14 cellular contexts compared by ENCODE assay signal in genomic region chr1:178300350-178300699, GRCh38.
DNase-seq lines count a peak whose midpoint lies in the region; ATAC-seq and TF ChIP-seq lines count a peak whose summit lies in the region.
"Had no signal": no experiment of that assay in that cellular context is flagged by ENCODE, and none has a peak within 500 bp of the region (broad histone marks: within the 10 kb centered on the region; RNA-seq: fewer than 3 reads in every experiment).

No MANE protein-coding gene starts in this region.

- BruUV-seq in A673 (replicated peaks; lab: Mats Ljungman, UMichigan), result no TSS peak

- H3K4me1 ChIP-seq in A673 (ENCODE audit: insufficient read depth, low read length, poor library complexity, severe bottlenecking) (peaks cover 10% of the 10 kb centered on the region), muscle layer of duodenum (ENCODE audit: control insufficient read depth in 1 of 2, insufficient read depth in 2 of 2, low read length in 2 of 2) (peaks cover 0 to 4% of the 10 kb centered on the region in 2 donors), left lung (peaks cover 0 to 10% of the 10 kb centered on the region in 2 donors)

- H3K27ac ChIP-seq in A673 (ENCODE audit: low read depth, low read length, poor library complexity, severe bottlenecking) (peak overlapping the region; percentile 52), muscle layer of duodenum (ENCODE audit: low read length) (peak overlapping the region; percentile 32), left lung (no peak overlapping the region)
- H3K27ac ChIP-seq: cardiac muscle cell had no signal

- no peaks in the 10 kb centered on the region for H3K27me3 Mint-ChIP-seq in HFFc6 (ENCODE audit: insufficient read depth)
- peaks cover 2% of the 10 kb centered on the region for H3K27me3 Mint-ChIP-seq in endothelial cell (ENCODE audit: unreplicated experiment)
- H3K27me3 Mint-ChIP-seq: CD8-positive, alpha-beta memory T cell had no signal

- intact Hi-C loops in A673 (cut with micrococcal nuclease; ENCODE audit: unreplicated experiment), result loop anchor here (5.0 to 10.0 kb wide), 4 partner anchors 202 to 702 kb away; no protein-coding TSS in a partner anchor
- intact Hi-C loops in left lung (cut with DNase I), result loop anchor here in 1 of 2 donors (10.0 kb wide), 1 partner anchor 194 kb away; the partner anchor contains the start of gene CLEC20A

- CTCF ChIA-PET in A673 (lab: Charles Lee), result interaction anchor here (0.5 to 1.3 kb wide), 4 partner anchors 10 to 738 kb away, joined by 3 to 9 read pairs (median 6); no protein-coding TSS in a partner anchor

- H3K36me3 ChIP-seq in A673 (ENCODE audit: insufficient read depth, low read length, poor library complexity, severe bottlenecking), result no peaks in the 10 kb centered on the region
- H3K36me3 ChIP-seq in muscle layer of duodenum (ENCODE audit: control insufficient read depth in 1 of 2, insufficient read depth in 2 of 2, low read length in 2 of 2), result no peaks in the 10 kb centered on the region
- no peaks in the 10 kb centered on the region for H3K36me3 ChIP-seq in left lung
- H3K36me3 ChIP-seq: cardiac muscle cell had no signal

- peak overlapping the region; percentile 44 for H3K4me3 Mint-ChIP-seq in HFFc6
- H3K4me3 Mint-ChIP-seq in endothelial cell (ENCODE audit: unreplicated experiment), result no peak overlapping the region
- H3K4me3 Mint-ChIP-seq: CD8-positive, alpha-beta memory T cell; T-helper 2 cell treated with Interferon-gamma antibody and Interleukin-4, amounts not matched to agents 5 μg/mL and 100 μg/mL, for 36 hours had no signal

- H3K36me3 Mint-ChIP-seq in HFFc6 (ENCODE audit: low read depth), result peaks cover 4% of the 10 kb centered on the region; the same call in 1 of the 2 replicates
- H3K36me3 Mint-ChIP-seq in endothelial cell (ENCODE audit: low read depth, unreplicated experiment), result peaks cover 3% of the 10 kb centered on the region
- H3K36me3 Mint-ChIP-seq: CD8-positive, alpha-beta memory T cell had no signal

- H3K27me3 ChIP-seq in A673 (replicated peaks; ENCODE audit: insufficient read depth, low read depth, low read length, poor library complexity) (no peaks in the 10 kb centered on the region), muscle layer of duodenum (ENCODE audit: low read depth, low read length) (no peaks in the 10 kb centered on the region), left lung (no peaks in the 10 kb centered on the region)
- H3K27me3 ChIP-seq: cardiac muscle cell, heart right ventricle had no signal

- H3K4me1 Mint-ChIP-seq in HFFc6 (ENCODE audit: low read depth) (peaks cover 29% of the 10 kb centered on the region), endothelial cell (ENCODE audit: unreplicated experiment) (peaks cover 16% of the 10 kb centered on the region)
- H3K4me1 Mint-ChIP-seq: CD8-positive, alpha-beta memory T cell had no signal

- H3K27ac Mint-ChIP-seq in HFFc6 (peak overlapping the region; percentile 72), endothelial cell (ENCODE audit: unreplicated experiment) (peak overlapping the region; percentile 55)
- H3K27ac Mint-ChIP-seq: activated T-helper 2 cell treated with anti-CD3 and anti-CD28 coated beads, Interferon-gamma antibody, Interleukin-2, Interleukin-4, amounts not matched to agents 10 μg/mL and 5 μg/mL and 100 μg/mL, durations not matched to agents 14 hours and 24 hours and 36 hours; CD8-positive, alpha-beta memory T cell; T-helper 2 cell treated with Interferon-gamma antibody and Interleukin-4, amounts not matched to agents 5 μg/mL and 100 μg/mL, for 36 hours had no signal

- no peaks in the 10 kb centered on the region for H3K9me3 ChIP-seq in A673 (ENCODE audit: low read depth, low read length, poor library complexity, severe bottlenecking)
- H3K9me3 ChIP-seq in muscle layer of duodenum (ENCODE audit: control insufficient read depth in 1 of 2, low read length in 2 of 2), result no peaks in the 10 kb centered on the region
- no peaks in the 10 kb centered on the region for H3K9me3 ChIP-seq in left lung
- H3K9me3 ChIP-seq: heart right ventricle had no signal

- POLR2A ChIA-PET in A673 (lab: Charles Lee; ENCODE audit: low non-redundant PET), result no interaction called here

- no peaks in the 10 kb centered on the region for H3K9me3 Mint-ChIP-seq in HFFc6
- no peaks in the 10 kb centered on the region for H3K9me3 Mint-ChIP-seq in endothelial cell (ENCODE audit: unreplicated experiment)
- H3K9me3 Mint-ChIP-seq: activated T-helper 2 cell treated with anti-CD3 and anti-CD28 coated beads, Interferon-gamma antibody, Interleukin-2, Interleukin-4, amounts not matched to agents 10 μg/mL and 5 μg/mL and 100 μg/mL, durations not matched to agents 14 hours and 24 hours and 36 hours; CD8-positive, alpha-beta memory T cell; T-helper 2 cell treated with Interferon-gamma antibody and Interleukin-4, amounts not matched to agents 5 μg/mL and 100 μg/mL, for 36 hours had no signal

- H3K4me3 ChIP-seq in A673 (ENCODE audit: low read depth, low read length, poor library complexity, severe bottlenecking) (no peak overlapping the region), muscle layer of duodenum (ENCODE audit: low read depth in 1 of 2, low read length in 2 of 2) (no peak overlapping the region), left lung (no peak overlapping the region)
- H3K4me3 ChIP-seq: cardiac muscle cell, heart right ventricle had no signal

- no peak for ATAC-seq in HG02678 (IDR thresholded peaks at IDR 0.05; ENCODE audit: unreplicated experiment)
- ATAC-seq in left lung, result no peak
- ATAC-seq: activated CD4-positive, CD25-positive, alpha-beta regulatory T cell treated with anti-CD3 and anti-CD28 coated beads, Interleukin-2, amount 50 U/mL, for 24 hours had no signal

- DNase-seq in A673 (ENCODE audit: low spot score) (no peak), HFFc6 (no peak), endothelial cell (ENCODE audit: low spot score) (no peak), left lung (no peak), H4 (ENCODE audit: low spot score) (no peak), HT-29 (ENCODE audit: low spot score) (no peak)

- TF ChIP-seq CTCF in A673 (conservative IDR thresholded peaks at IDR 0.05; ENCODE audit: low read depth, low read length) (no peak), HFFc6 (IDR thresholded peaks at IDR 0.05) (0 out of 2 replicates have a peak, but pooled peaks have one; percentile 4), endothelial cell (IDR thresholded peaks at IDR 0.05; ENCODE audit: unreplicated experiment) (no peak), left lung (IDR thresholded peaks at IDR 0.05) (no peak)

Comparison
In these comparisons a context has a peak if more than half of its experiments do, and no peak if none do; other contexts are left out.
1. H3K27ac ChIP-seq: peak in A673 (single experiment) and muscle layer of duodenum (single experiment); none in left lung (0 of 2).